ENCODE assay signal across 1 cellular context in the genomic region with DNA sequence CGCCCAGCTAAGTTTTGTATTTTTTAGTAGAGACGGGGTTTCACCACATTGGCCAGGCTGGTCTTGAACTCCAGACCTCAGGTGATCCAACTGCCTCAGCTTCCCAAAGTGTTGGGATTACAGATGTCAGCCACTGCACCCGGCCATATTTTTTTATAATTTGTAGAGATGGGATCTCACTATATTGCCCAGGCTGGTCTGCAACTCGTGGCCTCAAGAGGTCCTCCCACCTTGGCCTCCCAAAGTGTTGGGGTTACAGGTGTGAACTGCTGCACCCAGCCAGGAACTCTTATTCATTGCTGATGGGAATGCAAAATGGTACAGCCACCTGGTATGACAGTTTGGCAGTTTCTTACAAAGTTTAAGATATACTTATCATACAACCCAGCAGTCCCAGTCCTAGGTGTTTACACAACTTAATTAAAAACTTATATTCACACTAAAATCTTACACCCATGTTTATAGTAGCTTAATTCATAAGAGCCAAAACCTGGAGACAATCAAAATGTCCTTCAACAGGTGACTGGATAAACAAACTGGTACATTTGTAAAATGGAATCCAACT.
TF ChIP-seq lines count a peak whose summit lies in the region.

No MANE protein-coding gene starts in this region.

TF ChIP-seq in K562, 482 proteins besides CTCF, POLR2A, EP300 and RAD21:
- TF ChIP-seq, protein P1, sequence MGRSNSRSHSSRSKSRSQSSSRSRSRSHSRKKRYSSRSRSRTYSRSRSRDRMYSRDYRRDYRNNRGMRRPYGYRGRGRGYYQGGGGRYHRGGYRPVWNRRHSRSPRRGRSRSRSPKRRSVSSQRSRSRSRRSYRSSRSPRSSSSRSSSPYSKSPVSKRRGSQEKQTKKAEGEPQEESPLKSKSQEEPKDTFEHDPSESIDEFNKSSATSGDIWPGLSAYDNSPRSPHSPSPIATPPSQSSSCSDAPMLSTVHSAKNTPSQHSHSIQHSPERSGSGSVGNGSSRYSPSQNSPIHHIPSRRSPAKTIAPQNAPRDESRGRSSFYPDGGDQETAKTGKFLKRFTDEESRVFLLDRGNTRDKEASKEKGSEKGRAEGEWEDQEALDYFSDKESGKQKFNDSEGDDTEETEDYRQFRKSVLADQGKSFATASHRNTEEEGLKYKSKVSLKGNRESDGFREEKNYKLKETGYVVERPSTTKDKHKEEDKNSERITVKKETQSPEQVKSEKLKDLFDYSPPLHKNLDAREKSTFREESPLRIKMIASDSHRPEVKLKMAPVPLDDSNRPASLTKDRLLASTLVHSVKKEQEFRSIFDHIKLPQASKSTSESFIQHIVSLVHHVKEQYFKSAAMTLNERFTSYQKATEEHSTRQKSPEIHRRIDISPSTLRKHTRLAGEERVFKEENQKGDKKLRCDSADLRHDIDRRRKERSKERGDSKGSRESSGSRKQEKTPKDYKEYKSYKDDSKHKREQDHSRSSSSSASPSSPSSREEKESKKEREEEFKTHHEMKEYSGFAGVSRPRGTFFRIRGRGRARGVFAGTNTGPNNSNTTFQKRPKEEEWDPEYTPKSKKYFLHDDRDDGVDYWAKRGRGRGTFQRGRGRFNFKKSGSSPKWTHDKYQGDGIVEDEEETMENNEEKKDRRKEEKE (IDR thresholded peaks at IDR 0.05; ENCODE audit: borderline replicate concordance in 1 of 2, control insufficient read depth in 1 of 2, low read depth in 2 of 2, low read length in 1 of 2), result no peak
- TF ChIP-seq, protein P2, sequence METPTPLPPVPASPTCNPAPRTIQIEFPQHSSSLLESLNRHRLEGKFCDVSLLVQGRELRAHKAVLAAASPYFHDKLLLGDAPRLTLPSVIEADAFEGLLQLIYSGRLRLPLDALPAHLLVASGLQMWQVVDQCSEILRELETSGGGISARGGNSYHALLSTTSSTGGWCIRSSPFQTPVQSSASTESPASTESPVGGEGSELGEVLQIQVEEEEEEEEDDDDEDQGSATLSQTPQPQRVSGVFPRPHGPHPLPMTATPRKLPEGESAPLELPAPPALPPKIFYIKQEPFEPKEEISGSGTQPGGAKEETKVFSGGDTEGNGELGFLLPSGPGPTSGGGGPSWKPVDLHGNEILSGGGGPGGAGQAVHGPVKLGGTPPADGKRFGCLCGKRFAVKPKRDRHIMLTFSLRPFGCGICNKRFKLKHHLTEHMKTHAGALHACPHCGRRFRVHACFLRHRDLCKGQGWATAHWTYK (CRISPR knock-in tag; IDR thresholded peaks at IDR 0.05), result no peak
- TF ChIP-seq, protein P3, sequence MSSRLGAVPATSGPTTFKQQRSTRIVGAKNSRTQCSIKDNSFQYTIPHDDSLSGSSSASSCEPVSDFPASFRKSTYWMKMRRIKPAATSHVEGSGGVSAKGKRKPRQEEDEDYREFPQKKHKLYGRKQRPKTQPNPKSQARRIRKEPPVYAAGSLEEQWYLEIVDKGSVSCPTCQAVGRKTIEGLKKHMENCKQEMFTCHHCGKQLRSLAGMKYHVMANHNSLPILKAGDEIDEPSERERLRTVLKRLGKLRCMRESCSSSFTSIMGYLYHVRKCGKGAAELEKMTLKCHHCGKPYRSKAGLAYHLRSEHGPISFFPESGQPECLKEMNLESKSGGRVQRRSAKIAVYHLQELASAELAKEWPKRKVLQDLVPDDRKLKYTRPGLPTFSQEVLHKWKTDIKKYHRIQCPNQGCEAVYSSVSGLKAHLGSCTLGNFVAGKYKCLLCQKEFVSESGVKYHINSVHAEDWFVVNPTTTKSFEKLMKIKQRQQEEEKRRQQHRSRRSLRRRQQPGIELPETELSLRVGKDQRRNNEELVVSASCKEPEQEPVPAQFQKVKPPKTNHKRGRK (tag; IDR thresholded peaks at IDR 0.05), result no peak
- TF ChIP-seq EP400 (IDR thresholded peaks at IDR 0.05), result no peak
- TF ChIP-seq ZNF274 (IDR thresholded peaks at IDR 0.05; ENCODE audit: borderline replicate concordance, low read depth, low read length), result no peak
- TF ChIP-seq ZNF134 (CRISPR knock-in tag; conservative IDR thresholded peaks at IDR 0.05), result no peak
- no peak for TF ChIP-seq POU5F1 (IDR thresholded peaks at IDR 0.05; ENCODE audit: borderline replicate concordance, low read depth, low read length, partially characterized antibody)
- peak; percentile 80 for TF ChIP-seq ZNF121 (CRISPR knock-in tag; conservative IDR thresholded peaks at IDR 0.05)
- peak; percentile 8 for TF ChIP-seq RBM25 (IDR thresholded peaks at IDR 0.05; ENCODE audit: low read depth, low read length, severe bottlenecking)
- TF ChIP-seq, protein P4, sequence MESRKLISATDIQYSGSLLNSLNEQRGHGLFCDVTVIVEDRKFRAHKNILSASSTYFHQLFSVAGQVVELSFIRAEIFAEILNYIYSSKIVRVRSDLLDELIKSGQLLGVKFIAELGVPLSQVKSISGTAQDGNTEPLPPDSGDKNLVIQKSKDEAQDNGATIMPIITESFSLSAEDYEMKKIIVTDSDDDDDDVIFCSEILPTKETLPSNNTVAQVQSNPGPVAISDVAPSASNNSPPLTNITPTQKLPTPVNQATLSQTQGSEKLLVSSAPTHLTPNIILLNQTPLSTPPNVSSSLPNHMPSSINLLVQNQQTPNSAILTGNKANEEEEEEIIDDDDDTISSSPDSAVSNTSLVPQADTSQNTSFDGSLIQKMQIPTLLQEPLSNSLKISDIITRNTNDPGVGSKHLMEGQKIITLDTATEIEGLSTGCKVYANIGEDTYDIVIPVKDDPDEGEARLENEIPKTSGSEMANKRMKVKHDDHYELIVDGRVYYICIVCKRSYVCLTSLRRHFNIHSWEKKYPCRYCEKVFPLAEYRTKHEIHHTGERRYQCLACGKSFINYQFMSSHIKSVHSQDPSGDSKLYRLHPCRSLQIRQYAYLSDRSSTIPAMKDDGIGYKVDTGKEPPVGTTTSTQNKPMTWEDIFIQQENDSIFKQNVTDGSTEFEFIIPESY (CRISPR knock-in tag; IDR thresholded peaks at IDR 0.05), result no peak
- TF ChIP-seq NCOA6 (IDR thresholded peaks at IDR 0.05), result no peak
- no peak for TF ChIP-seq PTBP1 (IDR thresholded peaks at IDR 0.05; ENCODE audit: low read depth, low read length)
- no peak for TF ChIP-seq NCOA4 (IDR thresholded peaks at IDR 0.05; ENCODE audit: partially characterized antibody)
- no peak for TF ChIP-seq TEAD2 (tag; IDR thresholded peaks at IDR 0.05)
- TF ChIP-seq CREBBP (IDR thresholded peaks at IDR 0.05; ENCODE audit: low read depth, low read length), result no peak
- TF ChIP-seq, protein P5, sequence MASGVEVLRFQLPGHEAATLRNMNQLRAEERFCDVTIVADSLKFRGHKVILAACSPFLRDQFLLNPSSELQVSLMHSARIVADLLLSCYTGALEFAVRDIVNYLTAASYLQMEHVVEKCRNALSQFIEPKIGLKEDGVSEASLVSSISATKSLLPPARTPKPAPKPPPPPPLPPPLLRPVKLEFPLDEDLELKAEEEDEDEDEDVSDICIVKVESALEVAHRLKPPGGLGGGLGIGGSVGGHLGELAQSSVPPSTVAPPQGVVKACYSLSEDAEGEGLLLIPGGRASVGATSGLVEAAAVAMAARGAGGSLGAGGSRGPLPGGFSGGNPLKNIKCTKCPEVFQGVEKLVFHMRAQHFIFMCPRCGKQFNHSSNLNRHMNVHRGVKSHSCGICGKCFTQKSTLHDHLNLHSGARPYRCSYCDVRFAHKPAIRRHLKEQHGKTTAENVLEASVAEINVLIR (CRISPR knock-in tag; IDR thresholded peaks at IDR 0.05), result no peak
- TF ChIP-seq GABPA (tag; conservative IDR thresholded peaks at IDR 0.05; ENCODE audit: low read depth), result no peak
